Comparison of ENCODE assay signal across 17 cellular contexts in the genomic region with DNA sequence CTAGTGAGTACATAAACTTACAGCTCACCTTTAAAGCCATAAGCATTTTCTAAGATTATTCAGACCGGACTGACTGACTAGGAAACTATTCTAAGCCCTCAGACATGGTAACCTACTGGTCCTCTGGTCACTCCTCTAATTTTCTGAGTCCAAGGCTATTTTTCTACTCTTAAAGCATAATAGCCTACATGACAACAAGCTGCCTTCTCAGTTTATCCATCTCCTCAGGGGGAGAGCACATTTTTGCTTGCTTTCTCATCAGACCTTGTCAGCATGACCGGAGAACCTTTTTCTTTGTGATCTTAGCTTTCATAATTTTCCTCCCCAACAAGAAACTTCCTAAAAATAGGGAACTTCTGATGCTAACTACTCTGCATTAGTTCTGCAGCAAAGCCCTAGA. TPM values are rescaled to one million over a fixed set of nuclear protein-coding genes. Genes with fewer than 3 reads are reported as not detected.
A peak's percentile ranks its signal among the peaks of the same experiment; 100 is the strongest.
DNase-seq lines count a peak whose midpoint lies in the region; ATAC-seq, FAIRE-seq and TF ChIP-seq lines count a peak whose summit lies in the region.
"Had no signal": no experiment of that assay in that cellular context is flagged by ENCODE, and none has a peak within 500 bp of the region (broad histone marks: within the 10 kb centered on the region; RNA-seq: fewer than 3 reads in every experiment).

No MANE protein-coding gene starts in this region.

- DNase-seq in natural killer cell (no peak), astrocyte (ENCODE audit: low read depth) (peak; percentile 58), nephron progenitor cell (no peak), kidney (no peak), activated T-cell treated with anti-CD3 and anti-CD28 coated beads for 4 hours (no peak), SKM-1 treated with dmso at 0.1 percent for 144 hours (lab: John Stamatoyannopoulos, UW; ENCODE audit: unreplicated experiment) (no peak)
- no peak for DNase-seq in natural killer cell treated with Interleukin-12 subunit alpha and Interleukin-12 subunit beta and Interleukin-15 and Interleukin-18, amount 100 ng/mL, for 72 hours (ENCODE audit: low spot score)
- DNase-seq: CD4-positive, alpha-beta T cell; NCI-H1417; NCI-H2029; NCI-H2171 treated with DMSO at 0.1 percent for 48 hours; NCI-H82; Right ventricle myocardium superior had no signal

- intact Hi-C loops in natural killer cell (cut with micrococcal nuclease) (no loop called here), kidney (cut with DNase I) (no loop called here)

- H2AFZ ChIP-seq in astrocyte (ENCODE audit: low read depth, low read length): no peak overlapping the region

- H3K27me3 Mint-ChIP-seq in natural killer cell (ENCODE audit: low read depth in 2 of 2) (no peaks in the 10 kb centered on the region), astrocyte (ENCODE audit: low read depth, unreplicated experiment) (no peaks in the 10 kb centered on the region), nephron progenitor cell (ENCODE audit: low read depth, poor library complexity) (no peaks in the 10 kb centered on the region)
- H3K27me3 Mint-ChIP-seq in natural killer cell treated with Interleukin-12 subunit alpha and Interleukin-12 subunit beta and Interleukin-15 and Interleukin-18, amount 100 ng/mL, for 72 hours: no peaks in the 10 kb centered on the region
- H3K27me3 Mint-ChIP-seq: CD4-positive, alpha-beta T cell had no signal

- no peak overlapping the region for H3K9ac ChIP-seq in astrocyte (ENCODE audit: low read length)
- H3K9ac ChIP-seq in kidney (ENCODE audit: low read length in 2 of 2): no peak overlapping the region

- H3K4me1 ChIP-seq in astrocyte (ENCODE audit: insufficient read depth, low read length): peaks cover 18% of the 10 kb centered on the region
- H3K4me1 ChIP-seq in kidney (ENCODE audit: control insufficient read depth in 1 of 2, insufficient read depth in 1 of 2, low read depth in 1 of 2, low read length in 2 of 2): no peaks in the 10 kb centered on the region

- H3K36me3 Mint-ChIP-seq in natural killer cell (peaks cover 42% of the 10 kb centered on the region), astrocyte (ENCODE audit: low read depth, unreplicated experiment) (peaks cover 13% of the 10 kb centered on the region), nephron progenitor cell (ENCODE audit: low read depth) (peaks cover 71% of the 10 kb centered on the region)
- H3K36me3 Mint-ChIP-seq in natural killer cell treated with Interleukin-12 subunit alpha and Interleukin-12 subunit beta and Interleukin-15 and Interleukin-18, amount 100 ng/mL, for 72 hours: peaks cover 46% of the 10 kb centered on the region

- H3K4me2 ChIP-seq in astrocyte (ENCODE audit: low read length): peak overlapping the region; percentile 56

- peaks cover 55% of the 10 kb centered on the region for H3K36me3 ChIP-seq in astrocyte (ENCODE audit: insufficient read depth, low read length)
- peaks cover 27 to 56% of the 10 kb centered on the region in 2 donors for H3K36me3 ChIP-seq in kidney (ENCODE audit: control insufficient read depth in 1 of 2, insufficient read depth in 2 of 2, low read length in 2 of 2)

- no peaks in the 10 kb centered on the region for H4K20me1 ChIP-seq in astrocyte (ENCODE audit: insufficient read depth, low read length)

- no peak for ATAC-seq in natural killer cell
- no peak for ATAC-seq in natural killer cell treated with Interleukin-12 subunit alpha and Interleukin-12 subunit beta and Interleukin-15 and Interleukin-18, amount 100 ng/mL, for 72 hours
- no peak for ATAC-seq in GM21390 (IDR thresholded peaks at IDR 0.05; ENCODE audit: unreplicated experiment)
- ATAC-seq: HepG2, Panc1 had no signal

- peaks cover 3% of the 10 kb centered on the region for H3K79me2 ChIP-seq in astrocyte (ENCODE audit: insufficient read depth, low read length)

- H3K9me3 Mint-ChIP-seq in natural killer cell (no peaks in the 10 kb centered on the region), astrocyte (ENCODE audit: unreplicated experiment) (no peaks in the 10 kb centered on the region), nephron progenitor cell (no peaks in the 10 kb centered on the region)
- no peaks in the 10 kb centered on the region for H3K9me3 Mint-ChIP-seq in natural killer cell treated with Interleukin-12 subunit alpha and Interleukin-12 subunit beta and Interleukin-15 and Interleukin-18, amount 100 ng/mL, for 72 hours
- H3K9me3 Mint-ChIP-seq: CD4-positive, alpha-beta T cell had no signal

- no peak overlapping the region for H3K4me3 ChIP-seq in astrocyte (ENCODE audit: insufficient read depth, low read depth, low read length)
- H3K4me3 ChIP-seq in kidney (ENCODE audit: low read length in 2 of 2): no peak overlapping the region

- H3K4me1 Mint-ChIP-seq in natural killer cell (no peaks in the 10 kb centered on the region), astrocyte (ENCODE audit: low read depth, unreplicated experiment) (peaks cover 28% of the 10 kb centered on the region), nephron progenitor cell (no peaks in the 10 kb centered on the region)
- H3K4me1 Mint-ChIP-seq in natural killer cell treated with Interleukin-12 subunit alpha and Interleukin-12 subunit beta and Interleukin-15 and Interleukin-18, amount 100 ng/mL, for 72 hours (ENCODE audit: low read depth in 2 of 2): peaks cover 0 to 3% of the 10 kb centered on the region in 2 donors

- H3K27me3 ChIP-seq in astrocyte (ENCODE audit: insufficient read depth, low read length): no peaks in the 10 kb centered on the region

- H3K4me3 Mint-ChIP-seq in natural killer cell (no peak overlapping the region), astrocyte (ENCODE audit: unreplicated experiment) (no peak overlapping the region), nephron progenitor cell (no peak overlapping the region)
- no peak overlapping the region for H3K4me3 Mint-ChIP-seq in natural killer cell treated with Interleukin-12 subunit alpha and Interleukin-12 subunit beta and Interleukin-15 and Interleukin-18, amount 100 ng/mL, for 72 hours
- H3K4me3 Mint-ChIP-seq: CD4-positive, alpha-beta T cell had no signal

- TF ChIP-seq CTCF in natural killer cell (IDR thresholded peaks at IDR 0.05) (no peak), astrocyte (IDR thresholded peaks at IDR 0.05; ENCODE audit: insufficient read depth, low read depth, low read length) (no peak), nephron progenitor cell (IDR thresholded peaks at IDR 0.05) (no peak), kidney (IDR thresholded peaks at IDR 0.05; ENCODE audit: borderline replicate concordance, extremely low read depth, insufficient read depth) (no peak)

- FAIRE-seq in astrocyte (lab: Jason Lieb, UNC) (no peak), kidney (lab: Jason Lieb, UNC) (no peak)
- FAIRE-seq: A204.1, HepG2 had no signal

- H3K27ac Mint-ChIP-seq in natural killer cell (peak overlapping the region; percentile 58 to 63), astrocyte (ENCODE audit: unreplicated experiment) (peak overlapping the region; percentile 83), nephron progenitor cell (peak overlapping the region; percentile 32)
- peak overlapping the region in 1 of 2 donors; percentile 31 for H3K27ac Mint-ChIP-seq in natural killer cell treated with Interleukin-12 subunit alpha and Interleukin-12 subunit beta and Interleukin-15 and Interleukin-18, amount 100 ng/mL, for 72 hours
- H3K27ac Mint-ChIP-seq: CD4-positive, alpha-beta T cell had no signal

- H3K27ac ChIP-seq in astrocyte (ENCODE audit: low read depth, low read length): peak overlapping the region; percentile 57
- H3K27ac ChIP-seq in kidney (ENCODE audit: low read depth in 2 of 2, low read length in 2 of 2): no peak overlapping the region

- H3K9me3 ChIP-seq in astrocyte (ENCODE audit: insufficient read depth, low read depth, low read length) (no peaks in the 10 kb centered on the region), kidney (ENCODE audit: control insufficient read depth in 1 of 2, low read length in 2 of 2) (no peaks in the 10 kb centered on the region)

RNA-seq across cellular contexts. Expression of a gene that starts 38.4 kb away (rescaled TPM):
- 10 to 100 TPM; 70.3 to 78.4 (median 76.7) TPM for total RNA-seq in natural killer cell
- total RNA-seq in natural killer cell treated with Interleukin-12 subunit alpha and Interleukin-12 subunit beta and Interleukin-15 and Interleukin-18, amount 100 ng/mL, for 72 hours: 100 to 1,000 TPM in 1 of 2 donors, 10 to 100 TPM in 1; 88.8 to 131 TPM
- 65.5 and 79.3 TPM in 2 replicates for total RNA-seq in astrocyte
- 57.0 TPM for total RNA-seq in kidney
- polyA plus RNA-seq in kidney (ENCODE audit: insufficient read depth, low read depth, low replicate concordance): 20.4 TPM
